9 cellular contexts compared by ENCODE assay signal in the genomic region with DNA sequence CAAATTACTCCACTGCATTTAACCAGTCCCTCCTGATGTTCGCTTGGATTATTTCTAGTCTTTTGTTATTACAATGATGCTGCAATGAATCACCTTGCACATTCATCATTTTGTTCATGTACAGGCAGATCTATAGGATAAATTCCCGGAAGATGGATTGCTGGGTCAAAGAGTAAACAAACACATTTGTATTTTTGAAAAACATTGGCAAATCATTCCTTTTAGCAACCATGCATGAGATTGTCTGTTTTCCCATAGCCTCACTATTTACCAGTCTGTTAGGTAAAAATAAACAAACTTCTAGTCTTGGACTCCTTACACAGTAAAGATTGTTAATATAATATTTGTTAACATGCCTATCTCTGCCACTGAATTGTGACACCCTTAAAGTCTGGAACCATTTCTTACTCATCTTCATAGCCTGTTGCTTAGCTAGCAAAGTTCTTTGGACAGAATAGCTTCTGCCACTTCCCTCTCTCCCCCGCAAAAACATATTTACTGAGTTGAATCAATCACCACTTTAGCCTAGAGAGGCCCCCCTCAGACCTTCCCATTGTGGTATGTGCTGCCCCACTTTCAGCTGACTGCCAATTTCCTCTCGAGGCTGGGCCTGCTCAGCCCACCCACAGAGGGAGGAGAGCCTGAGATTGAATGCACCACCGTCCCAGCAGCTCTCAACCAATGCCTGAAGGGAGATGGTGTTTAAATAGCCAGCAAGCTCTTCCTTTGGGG.
DNase-seq lines count a peak whose midpoint lies in the region; ATAC-seq, FAIRE-seq and TF ChIP-seq lines count a peak whose summit lies in the region.
"Had no signal": no experiment of that assay in that cellular context is flagged by ENCODE, and none has a peak within 500 bp of the region (broad histone marks: within the 10 kb centered on the region; RNA-seq: fewer than 3 reads in every experiment).

No MANE protein-coding gene starts in this region.

- peak; percentile 85 for FAIRE-seq in keratinocyte (lab: Jason Lieb, UNC)

- no peak overlapping the region for H3K4me3 Mint-ChIP-seq in activated CD8-positive, alpha-beta memory T cell treated with anti-CD3 and anti-CD28 coated beads, Interleukin-2, amount 10 ng/mL, durations not matched to agents 7 days and 5 days

- H4K20me1 ChIP-seq in HCT116 (ENCODE audit: insufficient read depth), result no peaks in the 10 kb centered on the region
- no peaks in the 10 kb centered on the region for H4K20me1 ChIP-seq in keratinocyte (ENCODE audit: control insufficient read depth, extremely low read depth, insufficient read depth, low read length)

- H3K4me3 ChIP-seq in ACC112 (ENCODE audit: low read depth, low read length) (peak overlapping the region; percentile 59), HCT116 (replicated peaks in 1 of 2; ENCODE audit: low read depth in 1 of 2, low read length in 2 of 2) (no peak overlapping the region), keratinocyte (ENCODE audit: control insufficient read depth in 2 of 3, extremely low read depth in 1 of 3, insufficient read depth in 2 of 3, low read depth in 1 of 3, low read length in 3 of 3) (peak overlapping the region in 1 of 3 experiments; percentile 18)

- no peaks in the 10 kb centered on the region for H3K79me2 ChIP-seq in ACC112 (ENCODE audit: control insufficient read depth, insufficient read depth, low read length, unreplicated experiment)
- H3K79me2 ChIP-seq in HCT116 (ENCODE audit: insufficient read depth, low read length), result no peaks in the 10 kb centered on the region
- no peaks in the 10 kb centered on the region for H3K79me2 ChIP-seq in keratinocyte (ENCODE audit: control insufficient read depth, insufficient read depth, low read length)

- intact Hi-C loops in HCT116 (cut with micrococcal nuclease), result no loop called here

- H3K4me1 ChIP-seq in ACC112 (ENCODE audit: control insufficient read depth, insufficient read depth, low read length, unreplicated experiment) (peaks cover 61% of the 10 kb centered on the region), HCT116 (ENCODE audit: control insufficient read depth in 1 of 2, insufficient read depth in 2 of 2, low read length in 2 of 2) (peaks cover 9 to 16% of the 10 kb centered on the region in 2 experiments; a peak in 3 of 4 replicates), keratinocyte (ENCODE audit: control insufficient read depth, extremely low read depth, insufficient read depth, low read length) (peaks cover 20% of the 10 kb centered on the region)

- RAD21 ChIA-PET in HCT116 (lab: Charles Lee; ENCODE audit: low non-redundant PET in 1 of 2, low total read pairs in 2 of 2, uncharacterized antibody in 2 of 2, unreplicated experiment in 2 of 2), result no interaction called here

- no peak for TF ChIP-seq POLR2A in HCT116 (IDR thresholded peaks at IDR 0.05; ENCODE audit: borderline replicate concordance, extremely low read depth, insufficient read depth, insufficient read length)

- peak; percentile 26 for DNase-seq in HCT116 (ENCODE audit: low read depth, low spot score)
- DNase-seq in activated CD8-positive, alpha-beta memory T cell treated with anti-CD3 and anti-CD28 coated beads, Interleukin-2, amount 10 ng/mL, durations not matched to agents 7 days and 5 days, result peak; percentile 39
- peak; percentile 56 for DNase-seq in keratinocyte (ENCODE audit: low read depth, low spot score)
- DNase-seq in NOMO-1 treated with DMSO at 0.1 percent for 48 hours (lab: John Stamatoyannopoulos, UW; ENCODE audit: unreplicated experiment), result no peak
- DNase-seq: activated CD4-positive, CD25-positive, alpha-beta regulatory T cell treated with anti-CD3 and anti-CD28 coated beads, Interleukin-2, amount 50 U/mL, for 72 hours had no signal

- H3K9me2 ChIP-seq in HCT116 (ENCODE audit: insufficient read depth), result no peaks in the 10 kb centered on the region

- peaks cover 11% of the 10 kb centered on the region for H3K4me1 Mint-ChIP-seq in activated CD8-positive, alpha-beta memory T cell treated with anti-CD3 and anti-CD28 coated beads, Interleukin-2, amount 10 ng/mL, durations not matched to agents 7 days and 5 days

- H3K9me3 ChIP-seq in HCT116 (ENCODE audit: control insufficient read depth in 1 of 2, insufficient read depth in 1 of 2, low read depth in 1 of 2, low read length in 2 of 2) (no peaks in the 10 kb centered on the region), keratinocyte (ENCODE audit: control insufficient read depth, low read depth, low read length) (no peaks in the 10 kb centered on the region)

- CTCF ChIA-PET in HCT116 (lab: Charles Lee), result no interaction called here
- CTCF ChIA-PET in activated CD8-positive, alpha-beta memory T cell treated with anti-CD3 and anti-CD28 coated beads, Interleukin-2, amount 10 ng/mL, durations not matched to agents 7 days and 5 days (lab: Charles Lee), result no interaction called here

- TF ChIP-seq CTCF in HCT116 (IDR thresholded peaks at IDR 0.05 in 2 of 3, conservative IDR thresholded peaks at IDR 0.05 in 1 of 3; ENCODE audit: borderline replicate concordance in 1 of 3, insufficient read depth in 1 of 3, low read depth in 2 of 3, low read length in 2 of 3) (no peak), keratinocyte (optimal IDR thresholded peaks at IDR 0.05 in 1 of 3, IDR thresholded peaks at IDR 0.05 in 1 of 3, conservative IDR thresholded peaks at IDR 0.05 in 1 of 3; ENCODE audit: extremely low read depth in 1 of 3, insufficient read depth in 2 of 3, low read length in 3 of 3) (no peak)

- H3K9me1 ChIP-seq in keratinocyte (ENCODE audit: control insufficient read depth, extremely low read depth, insufficient read depth, low read length), result no peaks in the 10 kb centered on the region

- H3K27ac ChIP-seq in ACC112 (ENCODE audit: low read depth, low read length) (peak overlapping the region; percentile 100), HCT116 (ENCODE audit: low read depth, low read length) (peak overlapping the region; percentile 47), keratinocyte (ENCODE audit: control insufficient read depth, insufficient read depth, low read length) (peak overlapping the region; percentile 88)

- no TSS peak for BruUV-seq in HCT116 (replicated peaks; lab: Mats Ljungman, UMichigan)

- no peaks in the 10 kb centered on the region for H3K27me3 Mint-ChIP-seq in activated CD8-positive, alpha-beta memory T cell treated with anti-CD3 and anti-CD28 coated beads, Interleukin-2, amount 10 ng/mL, durations not matched to agents 7 days and 5 days

- H3K9ac ChIP-seq in HCT116 (ENCODE audit: low read length) (no peak overlapping the region), keratinocyte (ENCODE audit: control insufficient read depth, extremely low read depth, insufficient read depth, low read length) (peak overlapping the region; percentile 58)

- H3K36me3 Mint-ChIP-seq in activated CD8-positive, alpha-beta memory T cell treated with anti-CD3 and anti-CD28 coated beads, Interleukin-2, amount 10 ng/mL, durations not matched to agents 7 days and 5 days, result no peaks in the 10 kb centered on the region

- dilution Hi-C loops in keratinocyte (cut with MboI; ENCODE audit: extremely low pct_ligation_motif_present, low sequenced_read_pairs), result no loop called here

- peak overlapping the region; percentile 50 for H2AFZ ChIP-seq in ACC112 (ENCODE audit: low read length, unreplicated experiment)
- H2AFZ ChIP-seq in HCT116 (ENCODE audit: low read depth, low read length, poor library complexity, severe bottlenecking), result peak overlapping the region; percentile 26
- peak overlapping the region; percentile 50 for H2AFZ ChIP-seq in keratinocyte (ENCODE audit: control insufficient read depth, low read length)

- peak overlapping the region; percentile 38 for H3K27ac Mint-ChIP-seq in activated CD8-positive, alpha-beta memory T cell treated with anti-CD3 and anti-CD28 coated beads, Interleukin-2, amount 10 ng/mL, durations not matched to agents 7 days and 5 days

- peak overlapping the region; percentile 60 for H3K4me2 ChIP-seq in HCT116 (ENCODE audit: low read length)
- peak overlapping the region; percentile 72 for H3K4me2 ChIP-seq in keratinocyte (ENCODE audit: control insufficient read depth, extremely low read depth, insufficient read depth, low read depth, low read length)

- H3K36me3 ChIP-seq in ACC112 (ENCODE audit: insufficient read depth, low read length) (no peaks in the 10 kb centered on the region), HCT116 (ENCODE audit: control insufficient read depth in 1 of 2, insufficient read depth in 2 of 2, low read length in 2 of 2) (no peaks in the 10 kb centered on the region), keratinocyte (ENCODE audit: control insufficient read depth in 2 of 2, extremely low read depth in 1 of 2, insufficient read depth in 2 of 2, low read length in 2 of 2) (no peaks in the 10 kb centered on the region)

- POLR2A ChIA-PET in HCT116 (lab: Charles Lee), result no interaction called here

- H3K27me3 ChIP-seq in ACC112 (ENCODE audit: insufficient read depth, low read length) (no peaks in the 10 kb centered on the region), HCT116 (ENCODE audit: insufficient read depth, low read length) (no peaks in the 10 kb centered on the region), keratinocyte (ENCODE audit: control insufficient read depth, extremely low read depth, insufficient read depth, low read length) (no peaks in the 10 kb centered on the region)

- TF ChIP-seq RAD21 in HCT116 (IDR thresholded peaks at IDR 0.05; ENCODE audit: low read depth), result no peak

- H3K9me3 Mint-ChIP-seq in activated CD8-positive, alpha-beta memory T cell treated with anti-CD3 and anti-CD28 coated beads, Interleukin-2, amount 10 ng/mL, durations not matched to agents 7 days and 5 days (ENCODE audit: low read depth), result no peaks in the 10 kb centered on the region

- ATAC-seq in HCT116, result peak; percentile 63
- ATAC-seq in activated CD8-positive, alpha-beta memory T cell treated with anti-CD3 and anti-CD28 coated beads, Interleukin-2, amount 10 ng/mL, durations not matched to agents 7 days and 5 days, result peak; percentile 33
- no peak for ATAC-seq in HG02798 (IDR thresholded peaks at IDR 0.05; ENCODE audit: poor library complexity, unreplicated experiment)
- no peak for ATAC-seq in HG03469 (IDR thresholded peaks at IDR 0.05; ENCODE audit: unreplicated experiment)
- no peak for ATAC-seq in HG03439 (IDR thresholded peaks at IDR 0.05; ENCODE audit: unreplicated experiment)

TF ChIP-seq in HCT116, 20 proteins besides CTCF, POLR2A, EP300 and RAD21:
- TF ChIP-seq FOSL1 (IDR thresholded peaks at IDR 0.05; ENCODE audit: low read depth) (peak; percentile 70), CEBPB (IDR thresholded peaks at IDR 0.05; ENCODE audit: low read depth) (peak; percentile 27; the same call in 1 of the 2 replicates), YY1 (IDR thresholded peaks at IDR 0.05; ENCODE audit: extremely low read depth, insufficient replicate concordance, low read depth, low read length) (no peak), POLR2AphosphoS5 (IDR thresholded peaks at IDR 0.05; ENCODE audit: low read depth, low read length) (no peak), JUND (IDR thresholded peaks at IDR 0.05) (peak; percentile 49), SP1 (IDR thresholded peaks at IDR 0.05; ENCODE audit: low read depth) (peak; percentile 46), CBX3 (IDR thresholded peaks at IDR 0.05; ENCODE audit: low read depth) (0 out of 2 replicates have a peak, but pooled peaks have one; percentile 23)

Comparison
In these comparisons a context has a peak if more than half of its experiments do, and no peak if none do; other contexts are left out.
1. H3K27ac ChIP-seq: peak in every context shown above with its lines; median percentile 100 in ACC112; 88 in keratinocyte; 47 in HCT116.
2. ATAC-seq: peak in HCT116 (single experiment) and activated CD8-positive, alpha-beta memory T cell treated with anti-CD3 and anti-CD28 coated beads, Interleukin-2, amount 10 ng/mL, durations not matched to agents 7 days and 5 days (single experiment); none in HG02798 (single experiment), HG03469 (single experiment) and HG03439 (single experiment).
3. Peak in every context shown above with its lines, with median percentiles within 50 percentile points of each other: H2AFZ ChIP-seq.